17 cellular contexts compared by ENCODE assay signal in genomic region chr17:32792207-32792606, GRCh38.
DNase-seq lines count a peak whose midpoint lies in the region; ATAC-seq, FAIRE-seq and TF ChIP-seq lines count a peak whose summit lies in the region.
"Had no signal": no experiment of that assay in that cellular context is flagged by ENCODE, and none has a peak within 500 bp of the region (broad histone marks: within the 10 kb centered on the region; RNA-seq: fewer than 3 reads in every experiment).

No MANE protein-coding gene starts in this region.

- 0% methylated on average over 1 of the region's 1 CpG for WGBS in HepG2 (ENCODE audit: low lambda C conversion rate)
- 71 to 81% methylated on average over 1 of the region's 1 CpG for WGBS in body of pancreas, 2 donors
- WGBS in sigmoid colon, 2 donors, result 14 to 58% methylated on average over 1 of the region's 1 CpG

- POLR2A ChIA-PET in HepG2 (lab: Yijun Ruan, JAX), result no interaction called here

- no peaks in the 10 kb centered on the region for H4K20me1 ChIP-seq in HepG2 (ENCODE audit: insufficient read depth, low read length)

- peak overlapping the region; percentile 50 for H3K4me2 ChIP-seq in HepG2 (ENCODE audit: low read depth, low read length)

- H3K27ac ChIP-seq in HepG2 (ENCODE audit: extremely low read length, insufficient read depth, low read length) (peak overlapping the region; percentile 49), body of pancreas (no peak overlapping the region), sigmoid colon (no peak overlapping the region)

- no peak for TF ChIP-seq RAD21 in HepG2 (CRISPR knock-in tag; IDR thresholded peaks at IDR 0.05)

- H3K27me3 ChIP-seq in HepG2 (ENCODE audit: control insufficient read depth in 1 of 2, insufficient read depth in 2 of 2, low read length in 2 of 2), result no peaks in the 10 kb centered on the region
- H3K27me3 ChIP-seq in body of pancreas, result no peaks in the 10 kb centered on the region
- H3K27me3 ChIP-seq in sigmoid colon, result no peaks in the 10 kb centered on the region
- H3K27me3 ChIP-seq: BE2C had no signal

- ATAC-seq in HG03025 (IDR thresholded peaks at IDR 0.05; ENCODE audit: low FRiP score, unreplicated experiment) (peak; percentile 53), HepG2 (no peak), body of pancreas (no peak)

- CTCF ChIA-PET in HepG2 (lab: Yijun Ruan, JAX; ENCODE audit: low intra/inter-chr PET ratio, low total read pairs), result no interaction called here

- TF ChIP-seq EP300 in HepG2 (IDR thresholded peaks at IDR 0.05; ENCODE audit: low read depth in 2 of 2, low read length in 2 of 2), result 0 out of 4 replicates have a peak, but pooled peaks of 1 of the 2 experiments have one; percentile 13
- no peak for TF ChIP-seq EP300 in HepG2 (CRISPR knock-in tag; IDR thresholded peaks at IDR 0.05; ENCODE audit: borderline replicate concordance)
- no peak for TF ChIP-seq EP300 in sigmoid colon (IDR thresholded peaks at IDR 0.05)

- DNase-seq in GM12865 (ENCODE audit: low read depth) (peak; percentile 56), HepG2 (ENCODE audit: low spot score) (peak; percentile 45), body of pancreas (no peak), C1 segment of cervical spinal cord (lab: John Stamatoyannopoulos, UW) (no peak), sigmoid colon (no peak), HK-2 (ENCODE audit: unreplicated experiment) (no peak)
- DNase-seq: BE2C; Caco-2; CD8-positive, alpha-beta memory T cell; GF-D8; HCEC 1CT; HFFc6; IMR-90; Kasumi-1; KBM-7 had no signal

- FAIRE-seq in HepG2 (lab: Jason Lieb, UNC), result no peak
- FAIRE-seq: A204.1 had no signal

- peaks cover 49% of the 10 kb centered on the region for H3K4me1 ChIP-seq in HepG2 (ENCODE audit: insufficient read depth, low read length)
- H3K4me1 ChIP-seq in body of pancreas, result peaks cover 9% of the 10 kb centered on the region
- peaks cover 0 to 6% (median 0%) of the 10 kb centered on the region in 4 donors for H3K4me1 ChIP-seq in sigmoid colon
- H3K4me1 ChIP-seq: BE2C had no signal

- BruUV-seq in HepG2 (replicated peaks; lab: Mats Ljungman, UMichigan), result no TSS peak

- H2AFZ ChIP-seq in HepG2 (ENCODE audit: low read length), result no peak overlapping the region

- H3K4me3 ChIP-seq in GM12865 (ENCODE audit: low read depth, low read length) (no peak overlapping the region), HepG2 (replicated peaks in 1 of 3; ENCODE audit: insufficient read depth in 1 of 3, low read depth in 2 of 3, low read length in 3 of 3) (peak overlapping the region in 1 of 3 experiments; percentile 26; a peak in 1 of 6 replicates), body of pancreas (no peak overlapping the region), sigmoid colon (no peak overlapping the region)

- in situ Hi-C loops in HepG2 (cut with HindIII; ENCODE audit: extremely low pct_ligation_motif_present, low pct_unique_long_range_greater_than_20kb), result no loop called here

- intact Hi-C loops in HepG2 (cut with micrococcal nuclease; ENCODE audit: unreplicated experiment) (no loop called here), body of pancreas (cut with DNase I) (no loop called here), sigmoid colon (cut with DNase I) (no loop called here)

- TF ChIP-seq POLR2A in HepG2 (IDR thresholded peaks at IDR 0.05; ENCODE audit: insufficient read depth in 1 of 2, low read depth in 2 of 2, low read length in 2 of 2), result no peak
- TF ChIP-seq POLR2A in body of pancreas (IDR thresholded peaks at IDR 0.05), result no peak
- TF ChIP-seq POLR2A in sigmoid colon (IDR thresholded peaks at IDR 0.05), result no peak

- H3K9ac ChIP-seq in HepG2 (ENCODE audit: insufficient read depth, low read depth, low read length), result no peak overlapping the region

- peaks cover 3% of the 10 kb centered on the region for H3K79me2 ChIP-seq in HepG2 (ENCODE audit: insufficient read depth, low read length)

- no peak for TF ChIP-seq CTCF in GM12865 (IDR thresholded peaks at IDR 0.05; ENCODE audit: insufficient read depth, low read depth, low read length, missing control alignments)
- TF ChIP-seq CTCF in HepG2 (CRISPR knock-in tag; IDR thresholded peaks at IDR 0.05), result no peak
- TF ChIP-seq CTCF in body of pancreas (IDR thresholded peaks at IDR 0.05), result no peak
- TF ChIP-seq CTCF in sigmoid colon (IDR thresholded peaks at IDR 0.05), result no peak

- no peaks in the 10 kb centered on the region for H3K36me3 ChIP-seq in HepG2 (replicated peaks in 1 of 2; ENCODE audit: control insufficient read depth in 1 of 2, insufficient read depth in 2 of 2, low read length in 2 of 2)
- no peaks in the 10 kb centered on the region for H3K36me3 ChIP-seq in body of pancreas (replicated peaks in 1 of 2; ENCODE audit: insufficient read depth in 1 of 2, low read depth in 2 of 2)
- H3K36me3 ChIP-seq in sigmoid colon, result no peaks in the 10 kb centered on the region
- H3K36me3 ChIP-seq: BE2C had no signal

- no peaks in the 10 kb centered on the region for H3K9me3 ChIP-seq in HepG2 (ENCODE audit: low read length)
- no peaks in the 10 kb centered on the region for H3K9me3 ChIP-seq in body of pancreas
- no peaks in the 10 kb centered on the region for H3K9me3 ChIP-seq in sigmoid colon
- H3K9me3 ChIP-seq: BE2C, Caco-2 had no signal

TF ChIP-seq in HepG2, 621 proteins besides CTCF, POLR2A, EP300 and RAD21 (continues in another document):
- TF ChIP-seq CEBPB (IDR thresholded peaks at IDR 0.05; ENCODE audit: borderline replicate concordance, low read depth, low read length) (0 out of 2 replicates have a peak, but pooled peaks have one; percentile 41), AHDC1 (CRISPR knock-in tag; IDR thresholded peaks at IDR 0.05; ENCODE audit: borderline replicate concordance) (peak; percentile 64; the same call in 1 of the 2 replicates), RORA (CRISPR knock-in tag; IDR thresholded peaks at IDR 0.05) (no peak), ZFP36 (IDR thresholded peaks at IDR 0.05; ENCODE audit: borderline replicate concordance, low read depth, low read length, partially characterized antibody) (no peak), SP1 (IDR thresholded peaks at IDR 0.05) (no peak), SP1 (CRISPR knock-in tag; IDR thresholded peaks at IDR 0.05) (no peak), GPBP1L1 (CRISPR knock-in tag; IDR thresholded peaks at IDR 0.05) (no peak), KDM1A (CRISPR knock-in tag; IDR thresholded peaks at IDR 0.05) (no peak)

Comparison
In these comparisons a context has a peak if more than half of its experiments do, and no peak if none do; other contexts are left out.
1. DNase-seq: peak in GM12865 (single experiment) and HepG2 (single experiment); none in body of pancreas (0 of 4), C1 segment of cervical spinal cord (0 of 14), sigmoid colon (single experiment) and HK-2 (single experiment).